34 cellular contexts compared by ENCODE assay signal in the genomic region with DNA sequence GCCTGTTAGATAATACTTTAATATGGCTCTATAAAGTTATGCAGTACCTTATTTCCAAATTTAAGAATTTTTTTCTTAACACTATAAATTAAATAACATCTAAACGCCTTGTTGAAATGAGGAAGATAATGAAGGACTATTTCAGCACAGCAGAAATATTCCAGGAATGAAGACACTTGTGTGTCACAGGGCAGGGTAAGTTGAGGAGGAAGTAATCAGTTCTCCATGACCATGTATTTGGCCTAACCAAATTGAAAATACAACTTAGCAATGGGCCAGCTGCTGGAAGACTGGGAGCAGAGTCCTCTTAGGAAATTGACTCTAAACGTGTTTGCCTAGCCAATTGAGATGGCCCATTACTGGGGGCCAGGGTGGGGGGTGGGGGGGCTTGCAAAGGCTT. TPM values are rescaled to one million over a fixed set of nuclear protein-coding genes. Genes with fewer than 3 reads are reported as not detected.
"Had no signal": no experiment of that assay in that cellular context is flagged by ENCODE, and none has a peak within 500 bp of the region (broad histone marks: within the 10 kb centered on the region; RNA-seq: fewer than 3 reads in every experiment).

No MANE protein-coding gene starts in this region.

- FAIRE-seq: endothelial cell of umbilical vein, kidney had no signal

- ATAC-seq: left cardiac atrium; left ventricle myocardium superior; naive thymus-derived CD8-positive, alpha-beta T cell; sciatic nerve; stimulated activated effector memory CD8-positive, alpha-beta T cell treated with anti-CD3 and anti-CD28 coated beads, Interleukin-12 subunit alpha, Interleukin-12 subunit beta, amount 100 ng/mL, for 72 hours had no signal

- H3K4me1 Mint-ChIP-seq: central memory CD8-positive, alpha-beta T cell; memory B cell; nephron progenitor cell; stimulated activated effector memory CD8-positive, alpha-beta T cell treated with anti-CD3 and anti-CD28 coated beads, Interleukin-12 subunit alpha, Interleukin-12 subunit beta, amount 100 ng/mL, for 72 hours had no signal

- H3K27ac Mint-ChIP-seq: dendritic cell treated with granulocyte-macrophage colony-stimulating factor and Interleukin-4, amounts not matched to agents 40 ng/mL and 50 ng/mL, for 4 days; memory B cell; naive thymus-derived CD8-positive, alpha-beta T cell; nephron progenitor cell; stimulated activated effector memory CD8-positive, alpha-beta T cell treated with anti-CD3 and anti-CD28 coated beads, Interleukin-12 subunit alpha, Interleukin-12 subunit beta, amount 100 ng/mL, for 72 hours had no signal

- H3K4me3 ChIP-seq: colonic mucosa, esophagus squamous epithelium, lung, prostate gland, right atrium auricular region, stomach, thyroid gland had no signal

- H3K9me3 ChIP-seq: colonic mucosa, esophagus squamous epithelium, prostate gland, stomach, thyroid gland had no signal

- H3K27me3 Mint-ChIP-seq: central memory CD8-positive, alpha-beta T cell; memory B cell; naive thymus-derived CD8-positive, alpha-beta T cell had no signal

- H3K27me3 ChIP-seq: colonic mucosa, esophagus squamous epithelium, right atrium auricular region, stomach, thyroid gland had no signal

- H3K36me3 ChIP-seq: colonic mucosa, esophagus squamous epithelium, prostate gland, right atrium auricular region, stomach, thyroid gland had no signal

- DNase-seq: colonic mucosa; effector memory CD4-positive, alpha-beta T cell; erythroblast; esophagus squamous epithelium; foreskin melanocyte; glutamatergic neuron; kidney; left cardiac atrium; left ventricle myocardium superior; midbrain; naive thymus-derived CD8-positive, alpha-beta T cell; nephron progenitor cell; nucleus accumbens; stimulated activated CD4-positive, alpha-beta T cell treated with anti-CD3 and anti-CD28 coated beads, Interleukin-2, amount 100 ng/mL, for 24 hours; stimulated activated CD4-positive, alpha-beta T cell treated with anti-CD3 and anti-CD28 coated beads, Interleukin-4, amount 100 ng/mL, for 24 hours; stimulated activated naive CD4-positive, alpha-beta T cell treated with Interleukin-2 at 50 U/mL for 16 hours; stomach; thyroid gland had no signal

- H3K27ac ChIP-seq: colonic mucosa, esophagus squamous epithelium, prostate gland, right atrium auricular region, stomach, thyroid gland had no signal

- H3K4me3 Mint-ChIP-seq: central memory CD8-positive, alpha-beta T cell; dendritic cell treated with granulocyte-macrophage colony-stimulating factor and Interleukin-4, amounts not matched to agents 40 ng/mL and 50 ng/mL, for 4 days; memory B cell; naive thymus-derived CD8-positive, alpha-beta T cell; nephron progenitor cell; stimulated activated effector memory CD8-positive, alpha-beta T cell treated with anti-CD3 and anti-CD28 coated beads, Interleukin-12 subunit alpha, Interleukin-12 subunit beta, amount 100 ng/mL, for 72 hours had no signal

- H3K9me3 Mint-ChIP-seq: central memory CD8-positive, alpha-beta T cell; dendritic cell treated with granulocyte-macrophage colony-stimulating factor and Interleukin-4, amounts not matched to agents 40 ng/mL and 50 ng/mL, for 4 days; nephron progenitor cell; stimulated activated effector memory CD8-positive, alpha-beta T cell treated with anti-CD3 and anti-CD28 coated beads, Interleukin-12 subunit alpha, Interleukin-12 subunit beta, amount 100 ng/mL, for 72 hours had no signal

- H3K4me1 ChIP-seq: colonic mucosa, esophagus squamous epithelium, prostate gland, right atrium auricular region, thyroid gland had no signal

- H3K36me3 Mint-ChIP-seq: memory B cell; stimulated activated effector memory CD8-positive, alpha-beta T cell treated with anti-CD3 and anti-CD28 coated beads, Interleukin-12 subunit alpha, Interleukin-12 subunit beta, amount 100 ng/mL, for 72 hours had no signal

RNA-seq across cellular contexts. Expression of a gene that starts 16.9 kb away (rescaled TPM):
- total RNA-seq: naive thymus-derived CD8-positive, alpha-beta T cell; skeletal muscle tissue; temporal lobe; urinary bladder had no signal
- polyA plus RNA-seq: naive thymus-derived CD8-positive, alpha-beta T cell had no signal

RNA-seq across cellular contexts. Expression of a gene that starts 23.1 kb away (rescaled TPM):
- total RNA-seq: chondrocyte; left ventricle myocardium superior; myocyte; naive thymus-derived CD8-positive, alpha-beta T cell; right atrium auricular region; thyroid gland had no signal
- polyA plus RNA-seq: naive thymus-derived CD8-positive, alpha-beta T cell had no signal

RNA-seq across cellular contexts. Expression of a gene that starts 33.6 kb away (rescaled TPM):
- total RNA-seq: chondrocyte; colonic mucosa; endothelial cell of umbilical vein; kidney; myocyte; naive thymus-derived CD8-positive, alpha-beta T cell; osteocyte; prostate gland had no signal
- polyA plus RNA-seq: endothelial cell of umbilical vein had no signal

RNA-seq across cellular contexts. Expression of a gene that starts 39.8 kb away (rescaled TPM):
- total RNA-seq: endothelial cell of umbilical vein; esophagus squamous epithelium; kidney; left ventricle myocardium superior; myocyte; naive thymus-derived CD8-positive, alpha-beta T cell; osteocyte; prostate gland; subcutaneous adipose tissue; thyroid gland had no signal
- polyA plus RNA-seq: endothelial cell of umbilical vein; naive thymus-derived CD8-positive, alpha-beta T cell had no signal
